In the genomic region with DNA sequence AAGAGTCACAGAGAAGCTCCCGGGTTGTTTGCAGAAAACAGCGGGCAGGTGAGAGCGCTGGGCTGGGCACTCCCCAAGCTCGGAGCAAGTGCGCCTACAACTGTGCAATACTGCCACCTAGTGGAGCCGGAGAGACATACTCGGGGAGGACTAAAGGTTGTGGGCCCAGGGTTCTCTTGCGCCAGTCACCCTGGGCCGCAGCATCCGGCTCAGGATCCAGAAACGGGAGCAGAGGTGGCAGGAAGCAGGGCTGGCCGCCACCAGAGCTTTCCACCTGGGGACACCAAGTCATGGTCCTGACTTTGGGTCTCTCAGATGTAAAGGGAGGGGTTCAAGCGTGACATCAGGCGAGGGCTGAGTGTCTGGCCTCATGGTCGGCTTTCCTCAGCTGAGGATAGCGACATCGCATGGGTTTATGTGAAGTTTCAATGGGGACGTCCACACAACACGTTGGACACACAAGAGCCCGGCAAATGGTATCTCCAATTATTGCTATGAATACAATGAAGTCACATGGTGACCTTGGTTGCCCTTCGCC, we compare ENCODE assay signal across 9 cellular contexts. TPM values are rescaled to one million over a fixed set of nuclear protein-coding genes. Genes with fewer than 3 reads are reported as not detected.
DNase-seq lines count a peak whose midpoint lies in the region; ATAC-seq, FAIRE-seq and TF ChIP-seq lines count a peak whose summit lies in the region.
"Had no signal": no experiment of that assay in that cellular context is flagged by ENCODE, and none has a peak within 500 bp of the region (broad histone marks: within the 10 kb centered on the region; RNA-seq: fewer than 3 reads in every experiment).

No MANE protein-coding gene starts in this region.

- H3K27me3 ChIP-seq in Karpas-422 (ENCODE audit: low read length) = 0 out of 2 replicates have a peak, but pooled peaks cover 3% of the 10 kb centered on the region

- no peak overlapping the region for H3K4me3 Mint-ChIP-seq in natural killer cell
- peak overlapping the region; percentile 40 for H3K4me3 Mint-ChIP-seq in stimulated activated memory B cell treated with anti-CD40 and anti-IgM and Interleukin-4, amounts not matched to agents 10 μg/mL and 1 μg/mL and 100 μg/mL, for 72 hours

- H3K79me2 ChIP-seq in Karpas-422 (ENCODE audit: low read length) = no peaks in the 10 kb centered on the region

- intact Hi-C loops in natural killer cell (cut with micrococcal nuclease) = loop anchor here (2.0 kb wide), 1 partner anchor 16 kb away; no protein-coding TSS in a partner anchor

- H3K4me2 ChIP-seq in A549 = peak overlapping the region; percentile 22; the same call in 2 of the 3 replicates
- no peak overlapping the region for H3K4me2 ChIP-seq in Karpas-422 (ENCODE audit: low read depth, low read length, poor library complexity, severe bottlenecking)

- DNase-seq in A549 (ENCODE audit: low read depth in 1 of 2, low spot score in 1 of 2) (peak; percentile 89 to 91), Karpas-422 (peak; percentile 96), OCI-M2 (lab: John Stamatoyannopoulos, UW; ENCODE audit: unreplicated experiment) (peak; percentile 22), activated T-cell treated with anti-CD3 and anti-CD28 coated beads for 48 hours (ENCODE audit: low read depth) (peak; percentile 69), fibroblast of gingiva (ENCODE audit: low read depth) (peak; percentile 47), natural killer cell (peak; percentile 57)

- 29% methylated on average over 21 of the region's 21 CpGs for WGBS in A549 (ENCODE audit: missing lambda C conversion rate)

- CTCF ChIA-PET in A549 (lab: Yijun Ruan, JAX) = interaction anchor here (0.6 to 13.0 kb wide), 87 partner anchors 9 to 562 kb away, joined by 3 to 121 read pairs (median 6); a partner anchor contains a TSS

- no peaks in the 10 kb centered on the region for H3K36me3 Mint-ChIP-seq in natural killer cell
- H3K36me3 Mint-ChIP-seq in stimulated activated memory B cell treated with anti-CD40 and anti-IgM and Interleukin-4, amounts not matched to agents 10 μg/mL and 1 μg/mL and 100 μg/mL, for 72 hours = no peaks in the 10 kb centered on the region

- no peaks in the 10 kb centered on the region for H3K9me2 ChIP-seq in Karpas-422 (replicated peaks; ENCODE audit: insufficient read depth, low read length)

- H3K4me3 ChIP-seq in A549 (no peak overlapping the region), Karpas-422 (ENCODE audit: low read length) (no peak overlapping the region)

- H4K20me1 ChIP-seq in Karpas-422 (ENCODE audit: insufficient read depth, low read depth, low read length) = peaks cover 7% of the 10 kb centered on the region; the same call in 1 of the 2 replicates

- H3K9me3 Mint-ChIP-seq in natural killer cell = no peaks in the 10 kb centered on the region
- H3K9me3 Mint-ChIP-seq in stimulated activated memory B cell treated with anti-CD40 and anti-IgM and Interleukin-4, amounts not matched to agents 10 μg/mL and 1 μg/mL and 100 μg/mL, for 72 hours = no peaks in the 10 kb centered on the region

- TF ChIP-seq CTCF in A549 (IDR thresholded peaks at IDR 0.05) (peak; percentile 96), natural killer cell (IDR thresholded peaks at IDR 0.05) (peak; percentile 78)

- H3K36me3 ChIP-seq in Karpas-422 (ENCODE audit: insufficient read depth, low read length) = no peaks in the 10 kb centered on the region

- peak; percentile 87 for FAIRE-seq in A549 (lab: Jason Lieb, UNC)

- H2AFZ ChIP-seq in Karpas-422 (ENCODE audit: low read length) = no peak overlapping the region

- peak; percentile 95 to 97 for TF ChIP-seq RAD21 in A549 (conservative IDR thresholded peaks at IDR 0.05 in 1 of 2, IDR thresholded peaks at IDR 0.05 in 1 of 2)

- H3K27ac Mint-ChIP-seq in natural killer cell = no peak overlapping the region
- peak overlapping the region; percentile 68 for H3K27ac Mint-ChIP-seq in stimulated activated memory B cell treated with anti-CD40 and anti-IgM and Interleukin-4, amounts not matched to agents 10 μg/mL and 1 μg/mL and 100 μg/mL, for 72 hours

- ATAC-seq in A549 = peak; percentile 97 to 100
- ATAC-seq in GM18517 (IDR thresholded peaks at IDR 0.05; ENCODE audit: unreplicated experiment) = peak; percentile 57
- peak; percentile 88 to 100 (median 99) for ATAC-seq in natural killer cell
- ATAC-seq in stimulated activated memory B cell treated with anti-CD40 and anti-IgM and Interleukin-4, amounts not matched to agents 10 μg/mL and 1 μg/mL and 100 μg/mL, for 72 hours = peak; percentile 97

- H3K9me3 ChIP-seq in A549 (no peaks in the 10 kb centered on the region), Karpas-422 (ENCODE audit: low read length) (no peaks in the 10 kb centered on the region)

- POLR2A ChIA-PET in A549 (lab: Yijun Ruan, JAX) = interaction anchor here (1.2 to 1.6 kb wide), 5 partner anchors 118 to 198 kb away, joined by 3 to 14 read pairs (median 10); no protein-coding TSS in a partner anchor

- H3K9ac ChIP-seq in Karpas-422 (ENCODE audit: low read length) = no peak overlapping the region

- H3K4me1 ChIP-seq in A549 (peaks cover 14% of the 10 kb centered on the region; the same call in 1 of the 3 replicates), Karpas-422 (ENCODE audit: low read length) (no peaks in the 10 kb centered on the region)

- TF ChIP-seq EP300 in A549 (IDR thresholded peaks at IDR 0.05) = no peak

- H3K4me1 Mint-ChIP-seq in natural killer cell = peaks cover 8 to 10% of the 10 kb centered on the region in 2 donors
- H3K4me1 Mint-ChIP-seq in stimulated activated memory B cell treated with anti-CD40 and anti-IgM and Interleukin-4, amounts not matched to agents 10 μg/mL and 1 μg/mL and 100 μg/mL, for 72 hours = peaks cover 11% of the 10 kb centered on the region

- no peak overlapping the region for H3K27ac ChIP-seq in A549
- H3K27ac ChIP-seq in Karpas-422 (ENCODE audit: low read length) = no peak overlapping the region

- no peak for TF ChIP-seq POLR2A in A549 (IDR thresholded peaks at IDR 0.05; ENCODE audit: low read length)

- peaks cover 25 to 27% of the 10 kb centered on the region in 2 donors for H3K27me3 Mint-ChIP-seq in natural killer cell (ENCODE audit: low read depth in 2 of 2)
- peaks cover 32% of the 10 kb centered on the region for H3K27me3 Mint-ChIP-seq in stimulated activated memory B cell treated with anti-CD40 and anti-IgM and Interleukin-4, amounts not matched to agents 10 μg/mL and 1 μg/mL and 100 μg/mL, for 72 hours

TF ChIP-seq in A549, 52 proteins besides CTCF, POLR2A, EP300 and RAD21:
- TF ChIP-seq HOXB13 (CRISPR knock-in tag; IDR thresholded peaks at IDR 0.05; ENCODE audit: low read depth) (no peak), SMC3 (IDR thresholded peaks at IDR 0.05) (peak; percentile 81)
TF ChIP-seq in A549: peak in this region for 1.

RNA-seq across cellular contexts. Expression of a gene that starts 11.2 kb away (rescaled TPM):
- polyA plus RNA-seq in A549 (2011; rRNA removed) (not detected in 2 replicates), A549 (2017; fragmentation: RNase III; extraction: RNeasy Plus Mini Kit Qiagen cat#74134 plus additional on column Dnase treatment) (not detected in 3 replicates)
- polyA plus RNA-seq in A549 (2012; cell fraction: cytosol; rRNA removed) = not detected in 2 replicates
- 0.23 TPM in 1 of 2 replicates, not detected in the other for polyA plus RNA-seq in A549 (2012; cell fraction: nucleus; rRNA removed)
- not detected in 2 replicates for polyA minus RNA-seq in A549 (2011; rRNA and poly(A)+ RNA removed)
- not detected in 2 replicates for total RNA-seq in Karpas-422 (2014; rRNA removed; shearing (Covaris generic); ENCODE audit: low replicate concordance)
- not detected for total RNA-seq in natural killer cell
- total RNA-seq: urinary bladder had no signal
- polyA plus RNA-seq: urinary bladder had no signal

RNA-seq across cellular contexts. Expression of a gene that starts 30.5 kb away (rescaled TPM):
- not detected in 2 replicates for polyA plus RNA-seq in A549 (2011; rRNA removed)
- polyA plus RNA-seq in A549 (2012; cell fraction: cytosol; rRNA removed) = 0.04 TPM in 1 of 2 replicates, not detected in the other
- not detected in 2 replicates for polyA plus RNA-seq in A549 (2012; cell fraction: nucleus; rRNA removed)
- not detected in 3 replicates for polyA plus RNA-seq in A549 (2017; fragmentation: RNase III; extraction: RNeasy Plus Mini Kit Qiagen cat#74134 plus additional on column Dnase treatment)
- polyA minus RNA-seq in A549 (2011; rRNA and poly(A)+ RNA removed) = not detected in 2 replicates
- not detected in 2 replicates for total RNA-seq in Karpas-422 (2014; rRNA removed; shearing (Covaris generic); ENCODE audit: low replicate concordance)
- total RNA-seq in natural killer cell = not detected
- total RNA-seq: urinary bladder had no signal
- polyA plus RNA-seq: urinary bladder had no signal

RNA-seq across cellular contexts. Expression of a gene that starts 47.0 kb away (rescaled TPM):
- polyA plus RNA-seq in A549 (2011; rRNA removed) (0.13 TPM in 2 replicates), A549 (2017; fragmentation: RNase III; extraction: RNeasy Plus Mini Kit Qiagen cat#74134 plus additional on column Dnase treatment) (not detected in 3 replicates)
- 0.05 TPM in 1 of 2 replicates, not detected in the other for polyA plus RNA-seq in A549 (2012; cell fraction: cytosol; rRNA removed)
- 0.04 TPM in 1 of 2 replicates, not detected in the other for polyA plus RNA-seq in A549 (2012; cell fraction: nucleus; rRNA removed)
- polyA minus RNA-seq in A549 (2011; rRNA and poly(A)+ RNA removed) = not detected in 2 replicates
- total RNA-seq in Karpas-422 (2014; rRNA removed; shearing (Covaris generic); ENCODE audit: low replicate concordance) = not detected in 2 replicates
- not detected for total RNA-seq in natural killer cell
- total RNA-seq: urinary bladder had no signal
- polyA plus RNA-seq: urinary bladder had no signal

RNA-seq across cellular contexts. Expression of a gene that starts 49.1 kb away (rescaled TPM):
- polyA plus RNA-seq in A549 (2011; rRNA removed) (0.42 and 0.49 TPM in 2 replicates), A549 (2017; fragmentation: RNase III; extraction: RNeasy Plus Mini Kit Qiagen cat#74134 plus additional on column Dnase treatment) (0.14 to 0.36 TPM (median 0.21 TPM) in 3 replicates)
- 0.08 and 0.22 TPM in 2 replicates for polyA plus RNA-seq in A549 (2012; cell fraction: cytosol; rRNA removed)
- 0.62 and 1.2 TPM in 2 replicates for polyA plus RNA-seq in A549 (2012; cell fraction: nucleus; rRNA removed)
- 0.92 and 1.2 TPM in 2 replicates for polyA minus RNA-seq in A549 (2011; rRNA and poly(A)+ RNA removed)
- total RNA-seq in Karpas-422 (2014; rRNA removed; shearing (Covaris generic); ENCODE audit: low replicate concordance) = 0.11 and 1.8 TPM in 2 replicates
- not detected for total RNA-seq in natural killer cell
- total RNA-seq: urinary bladder had no signal
- polyA plus RNA-seq: urinary bladder had no signal

Comparison
In these comparisons a context has a peak if more than half of its experiments do, and no peak if none do; other contexts are left out.
1. DNase-seq: peak in every context shown above with its lines; median percentile 96 in Karpas-422; 90 in A549; 69 in activated T-cell treated with anti-CD3 and anti-CD28 coated beads for 48 hours; 57 in natural killer cell; 47 in fibroblast of gingiva; 22 in OCI-M2.